9 cellular contexts compared by ENCODE assay signal in the genomic region with DNA sequence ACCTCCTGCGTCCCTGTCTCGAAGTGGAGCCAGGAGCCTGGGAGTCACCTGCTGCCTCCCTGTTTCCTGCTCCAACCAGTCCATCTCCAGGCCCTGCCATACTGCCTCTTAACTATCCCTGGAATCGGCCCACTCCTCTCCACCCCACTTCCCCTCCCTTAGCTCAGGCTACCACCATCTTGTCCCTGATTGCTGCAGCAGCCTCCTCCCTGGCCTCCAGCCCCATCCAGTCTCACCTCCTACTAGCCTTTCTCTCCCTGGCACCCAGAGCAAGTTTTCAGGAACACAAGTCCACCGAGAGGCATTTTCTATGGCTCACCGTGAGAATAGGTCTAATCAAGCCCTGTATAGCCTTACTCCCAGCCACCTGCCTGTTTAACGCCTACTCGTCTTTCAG. TPM values are rescaled to one million over a fixed set of nuclear protein-coding genes. Genes with fewer than 3 reads are reported as not detected.
DNase-seq lines count a peak whose midpoint lies in the region; ATAC-seq and TF ChIP-seq lines count a peak whose summit lies in the region.
"Had no signal": no experiment of that assay in that cellular context is flagged by ENCODE, and none has a peak within 500 bp of the region (broad histone marks: within the 10 kb centered on the region; RNA-seq: fewer than 3 reads in every experiment).

No MANE protein-coding gene starts in this region.

- no peaks in the 10 kb centered on the region for H3K9me2 ChIP-seq in MM.1S (replicated peaks; ENCODE audit: insufficient read depth, low read length)

- H3F3A ChIP-seq in MM.1S (ENCODE audit: insufficient read depth, low read length) = no peaks in the 10 kb centered on the region

- peaks cover 22 to 44% (median 25%) of the 10 kb centered on the region in 4 donors for H3K4me1 Mint-ChIP-seq in CD4-positive, alpha-beta memory T cell

- no peaks in the 10 kb centered on the region for H3K27me3 ChIP-seq in CD4-positive, alpha-beta memory T cell (ENCODE audit: insufficient read depth, low read length)
- H3K27me3 ChIP-seq in MM.1S (replicated peaks; ENCODE audit: insufficient read depth, low read length) = no peaks in the 10 kb centered on the region; the same call in 1 of the 2 replicates
- H3K27me3 ChIP-seq in effector memory CD4-positive, alpha-beta T cell (replicated peaks; ENCODE audit: control insufficient read depth, insufficient read depth, low read length, poor library complexity, severe bottlenecking) = no peaks in the 10 kb centered on the region
- H3K27me3 ChIP-seq in neutrophil = peaks cover 5% of the 10 kb centered on the region

- no peaks in the 10 kb centered on the region for H4K20me1 ChIP-seq in MM.1S (ENCODE audit: insufficient read depth, low read length)

- H3K36me3 Mint-ChIP-seq in CD4-positive, alpha-beta memory T cell = no peaks in the 10 kb centered on the region

- peak overlapping the region; percentile 91 for H2AFZ ChIP-seq in MM.1S (ENCODE audit: low read length)

- intact Hi-C loops in CD4-positive, alpha-beta memory T cell (cut with micrococcal nuclease) = loop anchor here (1.0 kb wide), 3 partner anchors 49 to 250 kb away; a partner anchor contains a TSS

- ATAC-seq in HG03439 (IDR thresholded peaks at IDR 0.05; ENCODE audit: unreplicated experiment) (no peak), HG03097 (IDR thresholded peaks at IDR 0.05; ENCODE audit: low FRiP score, unreplicated experiment) (no peak), GM21723 (IDR thresholded peaks at IDR 0.05; ENCODE audit: unreplicated experiment) (no peak), left lobe of liver (no peak)

- no peak for DNase-seq in CD4-positive, alpha-beta memory T cell
- DNase-seq in MM.1S = no peak
- no peak for DNase-seq in effector memory CD4-positive, alpha-beta T cell
- DNase-seq in left lobe of liver (ENCODE audit: low spot score) = no peak

- TF ChIP-seq CTCF in MM.1S (IDR thresholded peaks at IDR 0.05; ENCODE audit: low read length) = no peak
- TF ChIP-seq CTCF in neutrophil (IDR thresholded peaks at IDR 0.05) = no peak

- H3K79me2 ChIP-seq in MM.1S (ENCODE audit: low read length) = no peaks in the 10 kb centered on the region

- CTCF ChIA-PET in CD4-positive, alpha-beta memory T cell (lab: Charles Lee; ENCODE audit: partially characterized antibody) = interaction anchor here (1.1 to 2.3 kb wide), 5 partner anchors 20 to 156 kb away, joined by 3 to 12 read pairs (median 5); a partner anchor contains a TSS

- H3K27ac ChIP-seq in CD4-positive, alpha-beta memory T cell (ENCODE audit: low read depth, low read length) = peak overlapping the region; percentile 55
- H3K27ac ChIP-seq in MM.1S (ENCODE audit: low read length) (peak overlapping the region; percentile 41; the same call in 1 of the 2 replicates), neutrophil (peak overlapping the region; percentile 87)
- peak overlapping the region; percentile 68 for H3K27ac ChIP-seq in effector memory CD4-positive, alpha-beta T cell (ENCODE audit: insufficient read depth, low read length, poor library complexity, severe bottlenecking)

- H3K9me3 Mint-ChIP-seq in CD4-positive, alpha-beta memory T cell = no peaks in the 10 kb centered on the region

- peak overlapping the region; percentile 75 to 89 (median 84) for H3K4me3 Mint-ChIP-seq in CD4-positive, alpha-beta memory T cell

- H3K36me3 ChIP-seq in CD4-positive, alpha-beta memory T cell (ENCODE audit: insufficient read depth, low read length) = no peaks in the 10 kb centered on the region
- no peaks in the 10 kb centered on the region for H3K36me3 ChIP-seq in MM.1S (replicated peaks; ENCODE audit: insufficient read depth, low read length)
- H3K36me3 ChIP-seq in effector memory CD4-positive, alpha-beta T cell (ENCODE audit: control insufficient read depth, insufficient read depth, low read length) = no peaks in the 10 kb centered on the region
- H3K36me3 ChIP-seq in neutrophil = peaks cover 36% of the 10 kb centered on the region

- H3K4me2 ChIP-seq in MM.1S (ENCODE audit: low read depth, low read length) = peak overlapping the region; percentile 89

- H3K9me3 ChIP-seq in CD4-positive, alpha-beta memory T cell (ENCODE audit: control insufficient read depth in 1 of 2, low read length in 2 of 2) = no peaks in the 10 kb centered on the region
- H3K9me3 ChIP-seq in MM.1S (replicated peaks; ENCODE audit: insufficient read depth, low read length) (no peaks in the 10 kb centered on the region), neutrophil (no peaks in the 10 kb centered on the region)
- H3K9me3 ChIP-seq in effector memory CD4-positive, alpha-beta T cell (ENCODE audit: control insufficient read depth, low read length) = no peaks in the 10 kb centered on the region

- H3K4me3 ChIP-seq in CD4-positive, alpha-beta memory T cell (ENCODE audit: low read length in 2 of 2) = peak overlapping the region in 1 of 2 donors; percentile 58
- H3K4me3 ChIP-seq in MM.1S (ENCODE audit: low read length) (peak overlapping the region; percentile 70), neutrophil (ENCODE audit: low read depth in 1 of 2, low read length in 1 of 2) (peak overlapping the region; percentile 77 to 98)
- peak overlapping the region; percentile 65 for H3K4me3 ChIP-seq in effector memory CD4-positive, alpha-beta T cell (ENCODE audit: insufficient read depth, low read depth, low read length, poor library complexity, severe bottlenecking)

- no peaks in the 10 kb centered on the region for H3K27me3 Mint-ChIP-seq in CD4-positive, alpha-beta memory T cell

- peak overlapping the region; percentile 87 to 96 (median 90) for H3K27ac Mint-ChIP-seq in CD4-positive, alpha-beta memory T cell

- H3K9ac ChIP-seq in MM.1S (ENCODE audit: low read length) = peak overlapping the region; percentile 75

- peaks cover 19% of the 10 kb centered on the region for H3K4me1 ChIP-seq in CD4-positive, alpha-beta memory T cell (ENCODE audit: insufficient read depth, low read length)
- H3K4me1 ChIP-seq in MM.1S (ENCODE audit: low read length) (peaks cover 7% of the 10 kb centered on the region), neutrophil (ENCODE audit: control insufficient read depth in 1 of 2, insufficient read depth in 1 of 2, low read depth in 1 of 2, low read length in 1 of 2) (peaks cover 37 to 65% of the 10 kb centered on the region in 2 experiments)
- H3K4me1 ChIP-seq in effector memory CD4-positive, alpha-beta T cell (ENCODE audit: control insufficient read depth, insufficient read depth, low read length, poor library complexity, severe bottlenecking) = peaks cover 22% of the 10 kb centered on the region

- POLR2A ChIA-PET in CD4-positive, alpha-beta memory T cell (lab: Charles Lee; ENCODE audit: partially characterized antibody) = interaction anchor here (1.2 to 2.9 kb wide), 6 partner anchors 10 to 249 kb away, joined by 3 to 19 read pairs (median 4); a partner anchor contains a TSS

RNA-seq across cellular contexts. Expression of a gene that starts 0.9 kb away (rescaled TPM):
- 1 to 10 TPM; 3.5 TPM for total RNA-seq in CD4-positive, alpha-beta memory T cell
- 1 to 10 TPM in 1 of 2 donors, under 1 TPM in 1; 0.18 to 2.6 TPM for polyA plus RNA-seq in CD4-positive, alpha-beta memory T cell
- 0.35 TPM for total RNA-seq in left lobe of liver

RNA-seq across cellular contexts. Expression of a gene that starts 22.5 kb away (rescaled TPM):
- total RNA-seq in CD4-positive, alpha-beta memory T cell = not detected
- polyA plus RNA-seq in CD4-positive, alpha-beta memory T cell = not detected
- 0.13 TPM for total RNA-seq in left lobe of liver
- total RNA-seq: HT1080 had no signal

RNA-seq across cellular contexts. Expression of a gene that starts 47.7 kb away (rescaled TPM):
- total RNA-seq in CD4-positive, alpha-beta memory T cell = 10 to 100 TPM; 48.5 to 66.7 TPM
- 10 to 100 TPM in 1 of 2 donors, 1 to 10 TPM in 1; 7.7 to 15.8 TPM for polyA plus RNA-seq in CD4-positive, alpha-beta memory T cell
- total RNA-seq in left lobe of liver = 11.5 TPM
